Comparison of ENCODE assay signal across 1 cellular context in the genomic region with DNA sequence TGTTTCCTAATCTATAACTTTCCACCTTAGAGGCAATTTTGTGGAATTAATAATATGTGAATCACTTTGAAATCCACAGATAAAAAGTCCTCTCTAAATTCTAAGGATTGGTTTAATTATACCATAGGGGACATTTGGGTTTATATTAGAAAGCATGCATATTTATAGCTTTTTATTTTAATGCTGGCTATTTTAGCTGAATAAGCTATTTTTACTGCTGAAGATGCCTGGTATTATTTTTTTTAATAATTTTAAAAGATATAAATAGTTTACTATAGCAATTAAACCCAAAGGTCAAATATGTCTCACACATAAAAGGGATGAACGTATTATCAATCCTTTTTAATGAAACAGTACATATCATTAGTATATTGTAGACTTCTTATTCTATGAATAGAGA.
TF ChIP-seq lines count a peak whose summit lies in the region.

No MANE protein-coding gene starts in this region.

TF ChIP-seq in HepG2, 621 proteins besides CTCF, POLR2A, EP300 and RAD21 (continued from another document):
- no peak for TF ChIP-seq PRDM15 (CRISPR knock-in tag; IDR thresholded peaks at IDR 0.05)
- no peak for TF ChIP-seq EHMT2 (IDR thresholded peaks at IDR 0.05; ENCODE audit: borderline replicate concordance, low read depth, low read length)
- no peak for TF ChIP-seq ZNF17 (CRISPR knock-in tag; IDR thresholded peaks at IDR 0.05)
- TF ChIP-seq MAFK (conservative IDR thresholded peaks at IDR 0.05 in 1 of 2, IDR thresholded peaks at IDR 0.05 in 1 of 2; ENCODE audit: low read length in 2 of 2): peak in 1 of 2 experiments; percentile 69; a peak in 3 of 4 replicates
- TF ChIP-seq ZBTB4 (CRISPR knock-in tag; IDR thresholded peaks at IDR 0.05; ENCODE audit: borderline replicate concordance): no peak
- TF ChIP-seq NCOA1 (CRISPR knock-in tag; IDR thresholded peaks at IDR 0.05): no peak
- TF ChIP-seq EEA1 (CRISPR knock-in tag; IDR thresholded peaks at IDR 0.05; ENCODE audit: borderline replicate concordance): no peak
- TF ChIP-seq FOSL1 (CRISPR knock-in tag; IDR thresholded peaks at IDR 0.05; ENCODE audit: borderline replicate concordance): no peak
- TF ChIP-seq, protein P1, sequence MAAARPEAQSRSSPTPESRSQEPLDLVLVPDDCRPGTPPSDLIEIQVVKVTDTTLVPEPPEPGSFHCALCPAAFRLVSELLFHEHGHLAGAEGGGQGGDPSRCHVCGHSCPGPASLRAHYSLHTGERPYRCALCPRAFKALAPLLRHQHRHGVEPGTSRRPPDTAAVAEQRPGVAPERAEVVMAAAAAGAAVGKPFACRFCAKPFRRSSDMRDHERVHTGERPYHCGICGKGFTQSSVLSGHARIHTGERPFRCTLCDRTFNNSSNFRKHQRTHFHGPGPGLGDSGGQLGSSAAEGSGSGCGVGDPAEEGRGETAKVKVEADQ (CRISPR knock-in tag; IDR thresholded peaks at IDR 0.05; ENCODE audit: borderline replicate concordance): no peak
